Comparison of ENCODE assay signal across 14 cellular contexts in genomic region chr20:49054032-49054643, GRCh38. TPM values are rescaled to one million over a fixed set of nuclear protein-coding genes. Genes with fewer than 3 reads are reported as not detected.
DNase-seq lines count a peak whose midpoint lies in the region; ATAC-seq, FAIRE-seq and TF ChIP-seq lines count a peak whose summit lies in the region.
"Had no signal": no experiment of that assay in that cellular context is flagged by ENCODE, and none has a peak within 500 bp of the region (broad histone marks: within the 10 kb centered on the region; RNA-seq: fewer than 3 reads in every experiment).

No MANE protein-coding gene starts in this region.

- no peaks in the 10 kb centered on the region for H3K9me1 ChIP-seq in K562 (ENCODE audit: control insufficient read depth, insufficient read depth, low read length)

- DNase-seq in K562 (ENCODE audit: extremely low read depth in 1 of 4, low spot score in 3 of 4) (peak in 1 of 4 experiments; percentile 14), sigmoid colon (no peak), UCSD-AML1 (lab: John Stamatoyannopoulos, UW; ENCODE audit: unreplicated experiment) (no peak), DMS79 treated with DMSO at 0.1 percent for 48 hours (lab: John Stamatoyannopoulos, UW) (no peak)
- DNase-seq: AML-193; amniotic stem cell; effector CD8-positive, alpha-beta T cell; NCI-H187; NK-92 treated with Interleukin-12 subunit alpha and Interleukin-12 subunit beta, amount 100 ng/mL, for 24 hours; T-cell had no signal

- no peak for FAIRE-seq in K562 (lab: Jason Lieb, UNC)

- H3K27ac ChIP-seq in 22Rv1: 0 out of 2 replicates have a peak overlapping the region, but pooled peaks have one; percentile 15
- H3K27ac ChIP-seq in K562 (ENCODE audit: extremely low read depth, low read depth, low read length): peak overlapping the region; percentile 27; the same call in 1 of the 3 replicates
- H3K27ac ChIP-seq in sigmoid colon: no peak overlapping the region
- no peak overlapping the region for H3K27ac ChIP-seq in gastroesophageal sphincter

- peak overlapping the region in 1 of 2 experiments; percentile 42; a peak in 1 of 4 replicates for H3K9ac ChIP-seq in K562 (ENCODE audit: insufficient read depth in 1 of 2, low read depth in 2 of 2, low read length in 2 of 2)

- WGBS in K562 (ENCODE audit: insufficient coverage, low coverage, missing lambda C conversion rate): 45% methylated on average over 4 of the region's 4 CpGs
- WGBS in sigmoid colon, 2 donors: 85 to 86% methylated on average over 4 of the region's 4 CpGs
- WGBS in gastroesophageal sphincter (ENCODE audit: low coverage in 1 of 2), 2 donors: 79 to 82% methylated on average over 3 to 4 of the region's 4 CpGs

- CTCF ChIA-PET in K562 (lab: Yijun Ruan, JAX; ENCODE audit: low intra/inter-chr PET ratio): no interaction called here

- TF ChIP-seq POLR2A in K562 (conservative IDR thresholded peaks at IDR 0.05) (no peak), sigmoid colon (IDR thresholded peaks at IDR 0.05) (no peak), gastroesophageal sphincter (IDR thresholded peaks at IDR 0.05) (no peak)

- peaks cover 99% of the 10 kb centered on the region for H3K79me2 ChIP-seq in K562 (ENCODE audit: control insufficient read depth, insufficient read depth, low read length)

- ATAC-seq in GM18517 (IDR thresholded peaks at IDR 0.05; ENCODE audit: unreplicated experiment) (peak; percentile 49), HG03097 (IDR thresholded peaks at IDR 0.05; ENCODE audit: low FRiP score, unreplicated experiment) (peak; percentile 43), K562 (peak; percentile 38), gastroesophageal sphincter (no peak)
- ATAC-seq: T-cell had no signal

- TF ChIP-seq CTCF in 22Rv1 (IDR thresholded peaks at IDR 0.05): no peak
- no peak for TF ChIP-seq CTCF in K562 (IDR thresholded peaks at IDR 0.05 in 2 of 3, conservative IDR thresholded peaks at IDR 0.05 in 1 of 3; ENCODE audit: insufficient read depth in 2 of 3, low read depth in 1 of 3, low read length in 3 of 3)
- no peak for TF ChIP-seq CTCF in sigmoid colon (IDR thresholded peaks at IDR 0.05)
- no peak for TF ChIP-seq CTCF in gastroesophageal sphincter (IDR thresholded peaks at IDR 0.05)

- H4K20me1 ChIP-seq in K562 (replicated peaks; ENCODE audit: control insufficient read depth, insufficient read depth, low read length): peaks cover 40% of the 10 kb centered on the region

- BruUV-seq in K562 (replicated peaks; lab: Mats Ljungman, UMichigan): no TSS peak

- intact Hi-C loops in K562 (cut with micrococcal nuclease): no loop called here
- intact Hi-C loops in sigmoid colon (cut with DNase I): no loop called here

- H3K27me3 ChIP-seq in K562 (ENCODE audit: control insufficient read depth in 2 of 2, insufficient read depth in 2 of 2, low read length in 2 of 2) (no peaks in the 10 kb centered on the region), sigmoid colon (no peaks in the 10 kb centered on the region), gastroesophageal sphincter (no peaks in the 10 kb centered on the region)

- H3K4me2 ChIP-seq in K562 (ENCODE audit: insufficient read depth, low read length): no peak overlapping the region

- peaks cover 83% of the 10 kb centered on the region for H3K36me3 ChIP-seq in K562 (ENCODE audit: control insufficient read depth, insufficient read depth, low read length)
- H3K36me3 ChIP-seq in sigmoid colon: peaks cover 0 to 15% (median 0%) of the 10 kb centered on the region in 4 donors
- H3K36me3 ChIP-seq in gastroesophageal sphincter: peaks cover 0 to 11% of the 10 kb centered on the region in 2 donors

- POLR2A ChIA-PET in K562 (lab: Yijun Ruan, JAX): interaction anchor here (3.9 kb wide), 1 partner anchor 8 kb away, joined by 32 read pairs; the partner anchor contains the start of gene CSE1L

- in situ Hi-C loops in K562 (cut with MboI): no loop called here

- H3K4me1 ChIP-seq in K562 (replicated peaks in 1 of 2; ENCODE audit: control insufficient read depth in 2 of 2, insufficient read depth in 2 of 2, low read length in 2 of 2): peaks cover 3 to 7% of the 10 kb centered on the region in 2 experiments; a peak in 2 of 5 replicates
- H3K4me1 ChIP-seq in sigmoid colon: peaks cover 0 to 5% (median 0%) of the 10 kb centered on the region in 4 donors
- H3K4me1 ChIP-seq in gastroesophageal sphincter: peaks cover 0 to 20% (median 0%) of the 10 kb centered on the region in 3 donors

- no peak for TF ChIP-seq EP300 in K562 (IDR thresholded peaks at IDR 0.05; ENCODE audit: low read length)
- no peak for TF ChIP-seq EP300 in sigmoid colon (IDR thresholded peaks at IDR 0.05)
- TF ChIP-seq EP300 in gastroesophageal sphincter (IDR thresholded peaks at IDR 0.05): no peak

- TF ChIP-seq RAD21 in K562 (CRISPR knock-in tag; conservative IDR thresholded peaks at IDR 0.05 in 1 of 2, IDR thresholded peaks at IDR 0.05 in 1 of 2): no peak

- H3K4me3 ChIP-seq in K562 (no peak overlapping the region), sigmoid colon (no peak overlapping the region), gastroesophageal sphincter (no peak overlapping the region)

- H3K9me3 ChIP-seq in K562 (replicated peaks; ENCODE audit: control insufficient read depth, insufficient read depth, low read depth, low read length) (no peaks in the 10 kb centered on the region), sigmoid colon (no peaks in the 10 kb centered on the region), gastroesophageal sphincter (no peaks in the 10 kb centered on the region)

- H2AFZ ChIP-seq in K562 (ENCODE audit: low read depth, low read length): no peak overlapping the region

TF ChIP-seq in K562, 482 proteins besides CTCF, POLR2A, EP300 and RAD21:
- TF ChIP-seq CBFA2T3 (IDR thresholded peaks at IDR 0.05) (peak; percentile 62), PKNOX1 (IDR thresholded peaks at IDR 0.05) (no peak), TCF3 (CRISPR knock-in tag; IDR thresholded peaks at IDR 0.05) (peak; percentile 58), MAFK (IDR thresholded peaks at IDR 0.05; ENCODE audit: low read length) (no peak), CBFA2T2 (conservative IDR thresholded peaks at IDR 0.05) (peak; percentile 24; the same call in 1 of the 2 replicates), ZNF584 (CRISPR knock-in tag; IDR thresholded peaks at IDR 0.05; ENCODE audit: low read depth) (no peak), MIER1 (IDR thresholded peaks at IDR 0.05; ENCODE audit: low read depth) (no peak)

RNA-seq across cellular contexts. Expression of gene CSE1L, which starts 8.0 kb away (rescaled TPM):
- 43.1 and 111 TPM in 2 replicates for total RNA-seq in K562 (2011; cell fraction: chromatin; rRNA removed; ENCODE audit: low replicate concordance)
- 30.4 and 30.7 TPM in 2 replicates for total RNA-seq in K562 (2011; cell fraction: nucleolus; rRNA removed)
- total RNA-seq in K562 (2011; cell fraction: nucleoplasm; rRNA removed): 50.2 and 60.6 TPM in 2 replicates
- total RNA-seq in K562 (2014; rRNA removed): 163 and 169 TPM in 2 replicates
- total RNA-seq in K562 (2014; rRNA removed; fragmentation: Illumina TruSeq; extraction: Trizol): 280 and 305 TPM in 2 replicates
- total RNA-seq in K562 (2015; rRNA removed; fragmentation: Illumina TruSeq; extraction: Trizol): 228 and 249 TPM in 2 replicates
- 206 and 219 TPM in 2 replicates for total RNA-seq in K562 (2021)
- 152 and 223 TPM in 2 replicates for polyA plus RNA-seq in K562 (2011; rRNA removed)
- 51.7 and 85.9 TPM in 2 replicates for polyA plus RNA-seq in K562 (2011; cell fraction: cytosol; rRNA removed)
- 47.4 and 55.3 TPM in 2 replicates for polyA plus RNA-seq in K562 (2011; cell fraction: nucleus; rRNA removed)
- polyA plus RNA-seq in K562 (2012): 102 and 125 TPM in 2 replicates
- 203 and 255 TPM in 2 replicates for polyA plus RNA-seq in K562 (2014; fragmentation: Illumina TruSeq; extraction: Trizol)
- 100 to 1,000 TPM; 138 to 209 TPM for polyA plus RNA-seq in K562 (2014; fragmentation: Nextera tagmentation; extraction: Ambion mirVana)
- 171 and 188 TPM in 2 replicates for polyA plus RNA-seq in K562 (2014; rRNA removed)
- polyA minus RNA-seq in K562 (2011; rRNA and poly(A)+ RNA removed): 239 and 241 TPM in 2 replicates
- polyA minus RNA-seq in K562 (2011; cell fraction: cytosol; rRNA and poly(A)+ RNA removed): 72.9 and 95.6 TPM in 2 replicates
- polyA minus RNA-seq in K562 (2011; cell fraction: nucleus; rRNA and poly(A)+ RNA removed): 23.7 and 44.5 TPM in 2 replicates
- 10 to 100 TPM; 34.6 to 43.9 (median 39.5) TPM for total RNA-seq in sigmoid colon
- 10 to 100 TPM; 10.2 to 30.4 (median 14.8) TPM for polyA plus RNA-seq in sigmoid colon
- 10 to 100 TPM; 35.8 to 55.6 (median 42.2) TPM for total RNA-seq in gastroesophageal sphincter

Comparison
In these comparisons a context has a peak if more than half of its experiments do, and no peak if none do; other contexts are left out.
1. H3K27ac ChIP-seq: peak in 22Rv1 (single experiment) and K562 (single experiment); none in sigmoid colon (0 of 4) and gastroesophageal sphincter (0 of 4).